ENCODE assay signal across 16 cellular contexts in the genomic region with DNA sequence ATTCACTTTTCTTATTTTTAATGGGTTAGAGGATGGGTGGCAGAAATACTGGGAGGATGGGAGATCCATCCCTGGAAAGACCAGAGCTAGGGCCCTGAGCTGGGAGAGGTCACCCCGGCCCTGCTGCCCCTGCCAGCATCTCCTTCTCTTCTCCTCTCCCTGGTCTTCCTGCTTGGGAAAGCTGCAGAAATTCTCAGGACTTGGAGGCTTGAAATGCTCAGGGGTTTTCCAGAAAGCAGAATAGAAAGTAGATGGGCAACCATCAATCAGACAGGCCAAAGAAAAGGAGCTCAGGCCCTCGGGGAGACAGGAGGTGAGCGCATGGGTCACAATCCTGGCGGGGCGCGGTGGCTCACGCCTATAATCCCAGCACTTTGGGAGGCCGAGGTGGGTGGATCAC. TPM values are rescaled to one million over a fixed set of nuclear protein-coding genes. Genes with fewer than 3 reads are reported as not detected.
DNase-seq lines count a peak whose midpoint lies in the region; ATAC-seq and TF ChIP-seq lines count a peak whose summit lies in the region.
"Had no signal": no experiment of that assay in that cellular context is flagged by ENCODE, and none has a peak within 500 bp of the region (broad histone marks: within the 10 kb centered on the region; RNA-seq: fewer than 3 reads in every experiment).

No MANE protein-coding gene starts in this region.

- H3K36me3 Mint-ChIP-seq in activated CD4-positive, alpha-beta memory T cell treated with anti-CD3 and anti-CD28 coated beads, Interleukin-2, amount 10 ng/mL, durations not matched to agents 7 days and 5 days (ENCODE audit: low read depth), result peaks cover 40% of the 10 kb centered on the region
- no peaks in the 10 kb centered on the region for H3K36me3 Mint-ChIP-seq in naive B cell

- H3K27me3 Mint-ChIP-seq in activated CD4-positive, alpha-beta memory T cell treated with anti-CD3 and anti-CD28 coated beads, Interleukin-2, amount 10 ng/mL, durations not matched to agents 7 days and 5 days, result no peaks in the 10 kb centered on the region
- H3K27me3 Mint-ChIP-seq in naive B cell, result no peaks in the 10 kb centered on the region

- peak overlapping the region in 1 of 11 experiments; percentile 72; a peak in 2 of 22 replicates for H3K9ac ChIP-seq in BLaER1 treated with 17β-estradiol and CSF1 and Interleukin-3, amounts not matched to agents 10 nM and 100 nM

- WGBS in lower leg skin, 2 donors, result 82 to 88% methylated on average over 8 of the region's 8 CpGs

- H3K27ac ChIP-seq in BLaER1 treated with 17β-estradiol and CSF1 and Interleukin-3, amounts not matched to agents 10 nM and 100 nM, result peak overlapping the region in 1 of 11 experiments; percentile 79; a peak in 1 of 22 replicates

- peak overlapping the region in 9 of 11 experiments; percentile 44 to 91 (median 82); a peak in 11 of 22 replicates for H3K4me2 ChIP-seq in BLaER1 treated with 17β-estradiol and CSF1 and Interleukin-3, amounts not matched to agents 10 nM and 100 nM

- TF ChIP-seq POLR2A in lower leg skin (IDR thresholded peaks at IDR 0.05), result no peak

- H3K27ac Mint-ChIP-seq in activated CD4-positive, alpha-beta memory T cell treated with anti-CD3 and anti-CD28 coated beads, Interleukin-2, amount 10 ng/mL, durations not matched to agents 7 days and 5 days, result peak overlapping the region; percentile 97
- H3K27ac Mint-ChIP-seq in naive B cell, result peak overlapping the region; percentile 97 to 100 (median 100)

- H3K9me3 Mint-ChIP-seq in activated CD4-positive, alpha-beta memory T cell treated with anti-CD3 and anti-CD28 coated beads, Interleukin-2, amount 10 ng/mL, durations not matched to agents 7 days and 5 days, result no peaks in the 10 kb centered on the region
- H3K9me3 Mint-ChIP-seq in naive B cell, result no peaks in the 10 kb centered on the region
- H3K9me3 Mint-ChIP-seq: endodermal cell had no signal

- no peaks in the 10 kb centered on the region for H3K36me3 ChIP-seq in BLaER1 treated with 17β-estradiol and CSF1 and Interleukin-3, amounts not matched to agents 10 nM and 100 nM
- H3K36me3 ChIP-seq: BE2C had no signal

- H4K20me1 ChIP-seq in BLaER1 treated with 17β-estradiol and CSF1 and Interleukin-3, amounts not matched to agents 10 nM and 100 nM, result no peaks in the 10 kb centered on the region

- H3K9me3 ChIP-seq in BLaER1 treated with 17β-estradiol and CSF1 and Interleukin-3, amounts not matched to agents 10 nM and 100 nM (replicated peaks in 1 of 11), result no peaks in the 10 kb centered on the region
- H3K9me3 ChIP-seq: BE2C had no signal

- TF ChIP-seq CTCF in GM10248 (IDR thresholded peaks at IDR 0.05; ENCODE audit: control extremely low read depth, extremely low read depth, low read depth, missing control alignments), result no peak
- TF ChIP-seq CTCF in lower leg skin (IDR thresholded peaks at IDR 0.05), result no peak

- peaks cover 81% of the 10 kb centered on the region for H3K4me1 Mint-ChIP-seq in activated CD4-positive, alpha-beta memory T cell treated with anti-CD3 and anti-CD28 coated beads, Interleukin-2, amount 10 ng/mL, durations not matched to agents 7 days and 5 days
- peaks cover 41 to 60% (median 50%) of the 10 kb centered on the region in 3 donors for H3K4me1 Mint-ChIP-seq in naive B cell

- intact Hi-C loops in lower leg skin (cut with DNase I; ENCODE audit: low total_unique reads), result no loop called here

- CTCF ChIA-PET in GM10248 (lab: Yijun Ruan, JAX), result interaction anchor here (0.9 to 2.3 kb wide), 15 partner anchors 12 to 228 kb away, joined by 3 to 11 read pairs (median 3); no protein-coding TSS in a partner anchor
- CTCF ChIA-PET in activated CD4-positive, alpha-beta memory T cell treated with anti-CD3 and anti-CD28 coated beads, Interleukin-2, amount 10 ng/mL, durations not matched to agents 7 days and 5 days (lab: Charles Lee), result interaction anchor here (1.0 to 2.9 kb wide), 5 partner anchors 11 to 228 kb away, joined by 3 to 12 read pairs (median 4); partner anchors contain the start of gene APOBEC3G

- peak overlapping the region; percentile 94 for H3K4me3 Mint-ChIP-seq in activated CD4-positive, alpha-beta memory T cell treated with anti-CD3 and anti-CD28 coated beads, Interleukin-2, amount 10 ng/mL, durations not matched to agents 7 days and 5 days
- H3K4me3 Mint-ChIP-seq in naive B cell, result peak overlapping the region; percentile 58 to 90 (median 82)
- H3K4me3 Mint-ChIP-seq: endodermal cell had no signal

- H3K4me3 ChIP-seq in BLaER1 treated with 17β-estradiol and CSF1 and Interleukin-3, amounts not matched to agents 10 nM and 100 nM, result no peak overlapping the region
- no peak overlapping the region for H3K4me3 ChIP-seq in lower leg skin (ENCODE audit: low read depth, poor library complexity, severe bottlenecking)

- peak; percentile 23 for DNase-seq in GM10248 (ENCODE audit: extremely low spot score)
- no peak for DNase-seq in activated CD4-positive, alpha-beta memory T cell treated with anti-CD3 and anti-CD28 coated beads, Interleukin-2, amount 10 ng/mL, durations not matched to agents 7 days and 5 days
- DNase-seq in naive B cell, result peak; percentile 47
- no peak for DNase-seq in NCI-H446 treated with DMSO at 0.1 percent for 48 hours (lab: John Stamatoyannopoulos, UW)
- no peak for DNase-seq in lower leg skin (ENCODE audit: low spot score in 2 of 2)
- DNase-seq: BE2C, caudate nucleus, DMS79, hypothalamus, KG1, SIG-M5 had no signal

- peaks cover 37 to 67% (median 60%) of the 10 kb centered on the region in 10 experiments for H3K4me1 ChIP-seq in BLaER1 treated with 17β-estradiol and CSF1 and Interleukin-3, amounts not matched to agents 10 nM and 100 nM
- H3K4me1 ChIP-seq: BE2C had no signal

- H3K27me3 ChIP-seq in BLaER1 treated with 17β-estradiol and CSF1 and Interleukin-3, amounts not matched to agents 10 nM and 100 nM, result no peaks in the 10 kb centered on the region
- H3K27me3 ChIP-seq: BE2C had no signal

- POLR2A ChIA-PET in GM10248 (lab: Yijun Ruan, JAX), result interaction anchor here (0.6 kb wide), 2 partner anchors 63 to 1032 kb away, joined by 3 to 6 read pairs; no protein-coding TSS in a partner anchor
- POLR2A ChIA-PET in activated CD4-positive, alpha-beta memory T cell treated with anti-CD3 and anti-CD28 coated beads, Interleukin-2, amount 10 ng/mL, durations not matched to agents 7 days and 5 days (lab: Charles Lee), result interaction anchor here (0.6 to 4.7 kb wide), 12 partner anchors 9 to 392 kb away, joined by 3 to 48 read pairs (median 4); partner anchors contain the start of genes APOBEC3C, CBX6 and GTPBP1

- peak in 1 of 2 donors; percentile 13 for ATAC-seq in naive B cell (ENCODE audit: low read depth in 2 of 2)
- no peak for ATAC-seq in HG03432 (IDR thresholded peaks at IDR 0.05; ENCODE audit: unreplicated experiment)
- ATAC-seq: left lobe of liver had no signal

RNA-seq across cellular contexts. Expression of gene APOBEC3H, which starts 1.5 kb away (rescaled TPM):
- total RNA-seq in activated CD4-positive, alpha-beta memory T cell treated with anti-CD3 and anti-CD28 coated beads, Interleukin-2, amount 10 ng/mL, durations not matched to agents 7 days and 5 days, result 100 to 1,000 TPM; 126 to 128 TPM
- 1 to 10 TPM in 1 of 6 donors, under 1 TPM in 1, not detected in 4; 0.77 to 1.2 TPM for polyA plus RNA-seq in naive B cell (ENCODE audit: low read depth in 6 of 6)
- total RNA-seq in lower leg skin, result not detected
- total RNA-seq: endodermal cell, left lobe of liver, subcutaneous adipose tissue had no signal

RNA-seq across cellular contexts. Expression of gene APOBEC3G, which starts 21.5 kb away (rescaled TPM):
- total RNA-seq in activated CD4-positive, alpha-beta memory T cell treated with anti-CD3 and anti-CD28 coated beads, Interleukin-2, amount 10 ng/mL, durations not matched to agents 7 days and 5 days, result 100 to 1,000 TPM; 145 to 146 TPM
- polyA plus RNA-seq in naive B cell (ENCODE audit: low read depth in 6 of 6), result 100 to 1,000 TPM in 4 of 6 donors, 10 to 100 TPM in 2; 87.2 to 136 (median 120) TPM
- total RNA-seq in lower leg skin, result 1 to 10 TPM; 1.1 to 3.9 (median 1.9) TPM

RNA-seq across cellular contexts. Expression of gene CBX7, which starts 53.9 kb away (rescaled TPM):
- total RNA-seq in activated CD4-positive, alpha-beta memory T cell treated with anti-CD3 and anti-CD28 coated beads, Interleukin-2, amount 10 ng/mL, durations not matched to agents 7 days and 5 days, result 10 to 100 TPM; 24.9 to 25.0 TPM
- 10 to 100 TPM in 5 of 6 donors, 1 to 10 TPM in 1; 9.9 to 38.5 (median 21.7) TPM for polyA plus RNA-seq in naive B cell (ENCODE audit: low read depth in 6 of 6)
- total RNA-seq in lower leg skin, result 100 to 1,000 TPM in 1 of 4 donors, 10 to 100 TPM in 3; 47.6 to 108 (median 64.8) TPM

RNA-seq across cellular contexts. Expression of gene APOBEC3F, which starts 57.9 kb away (rescaled TPM):
- 10 to 100 TPM; 36.4 to 42.2 TPM for total RNA-seq in activated CD4-positive, alpha-beta memory T cell treated with anti-CD3 and anti-CD28 coated beads, Interleukin-2, amount 10 ng/mL, durations not matched to agents 7 days and 5 days
- 10 to 100 TPM; 32.0 to 56.2 (median 36.4) TPM for polyA plus RNA-seq in naive B cell (ENCODE audit: low read depth in 6 of 6)
- total RNA-seq in lower leg skin, result 1 to 10 TPM in 1 of 4 donors, under 1 TPM in 2, not detected in 1; 0.30 to 4.0 (median 0.86) TPM

Comparison
In these comparisons a context has a peak if more than half of its experiments do, and no peak if none do; other contexts are left out.
1. DNase-seq: peak in GM10248 (single experiment) and naive B cell (single experiment); none in activated CD4-positive, alpha-beta memory T cell treated with anti-CD3 and anti-CD28 coated beads, Interleukin-2, amount 10 ng/mL, durations not matched to agents 7 days and 5 days (single experiment), NCI-H446 treated with DMSO at 0.1 percent for 48 hours (single experiment) and lower leg skin (0 of 2).
2. RNA of gene APOBEC3H, which starts 1.5 kb away (total RNA-seq): 126 to 128 TPM in activated CD4-positive, alpha-beta memory T cell treated with anti-CD3 and anti-CD28 coated beads, Interleukin-2, amount 10 ng/mL, durations not matched to agents 7 days and 5 days; not detected in lower leg skin; every median in the first group is over 100 times any median in the second.
3. RNA of gene APOBEC3G, which starts 21.5 kb away (total RNA-seq): 145 to 146 TPM in activated CD4-positive, alpha-beta memory T cell treated with anti-CD3 and anti-CD28 coated beads, Interleukin-2, amount 10 ng/mL, durations not matched to agents 7 days and 5 days; 1.1 to 3.9 TPM in lower leg skin; every median in the first group is over 10 times any median in the second.